Comparison of ENCODE assay signal across 10 cellular contexts in genomic region chr3:42195879-42196330, GRCh38.
DNase-seq lines count a peak whose midpoint lies in the region; ATAC-seq, FAIRE-seq and TF ChIP-seq lines count a peak whose summit lies in the region.
"Had no signal": no experiment of that assay in that cellular context is flagged by ENCODE, and none has a peak within 500 bp of the region (broad histone marks: within the 10 kb centered on the region; RNA-seq: fewer than 3 reads in every experiment).

No MANE protein-coding gene starts in this region.

- FAIRE-seq in GM18507 (lab: Jason Lieb, UNC): peak; percentile 97

- H3K4me3 Mint-ChIP-seq in type B pancreatic cell: no peak overlapping the region
- H3K4me3 Mint-ChIP-seq in activated CD4-positive, alpha-beta T cell treated with anti-CD3 and anti-CD28 coated beads for 36 hours: no peak overlapping the region

- H3K4me3 ChIP-seq in dorsolateral prefrontal cortex (no peak overlapping the region), brain microvascular endothelial cell (ENCODE audit: low read depth, low read length) (no peak overlapping the region)
- H3K4me3 ChIP-seq: upper lobe of left lung had no signal

- H3K27me3 Mint-ChIP-seq in type B pancreatic cell: no peaks in the 10 kb centered on the region
- H3K27me3 Mint-ChIP-seq in activated CD4-positive, alpha-beta T cell treated with anti-CD3 and anti-CD28 coated beads for 36 hours: no peaks in the 10 kb centered on the region

- H3K27ac ChIP-seq in dorsolateral prefrontal cortex (peak overlapping the region in 41 of 59 donors; percentile 5 to 80 (median 48)), brain microvascular endothelial cell (no peak overlapping the region)
- H3K27ac ChIP-seq: upper lobe of left lung had no signal

- H3K9me3 Mint-ChIP-seq in type B pancreatic cell: no peaks in the 10 kb centered on the region
- no peaks in the 10 kb centered on the region for H3K9me3 Mint-ChIP-seq in activated CD4-positive, alpha-beta T cell treated with anti-CD3 and anti-CD28 coated beads for 36 hours (ENCODE audit: low read depth)

- in situ Hi-C loops in brain microvascular endothelial cell (cut with HindIII; ENCODE audit: low pct_ligation_motif_present, low sequenced_read_pairs): no loop called here

- CTCF ChIA-PET in activated CD4-positive, alpha-beta T cell treated with anti-CD3 and anti-CD28 coated beads for 36 hours (lab: Charles Lee): interaction anchor here (0.6 to 1.0 kb wide), 2 partner anchors 11 to 218 kb away, joined by 3 read pairs; no protein-coding TSS in a partner anchor

- H3K4me1 Mint-ChIP-seq in type B pancreatic cell (ENCODE audit: unreplicated experiment): peaks cover 5% of the 10 kb centered on the region
- peaks cover 13% of the 10 kb centered on the region for H3K4me1 Mint-ChIP-seq in activated CD4-positive, alpha-beta T cell treated with anti-CD3 and anti-CD28 coated beads for 36 hours

- intact Hi-C loops in dorsolateral prefrontal cortex (cut with DNase I): loop anchor here in 1 of 2 donors (10.0 kb wide), 1 partner anchor 301 kb away; no protein-coding TSS in a partner anchor
- intact Hi-C loops in activated CD4-positive, alpha-beta T cell treated with anti-CD3 and anti-CD28 coated beads for 36 hours (cut with DNase I, micrococcal nuclease): no loop called here

- no peak overlapping the region for H3K27ac Mint-ChIP-seq in type B pancreatic cell
- no peak overlapping the region for H3K27ac Mint-ChIP-seq in activated CD4-positive, alpha-beta T cell treated with anti-CD3 and anti-CD28 coated beads for 36 hours

- peak; percentile 62 for ATAC-seq in GM19468 (IDR thresholded peaks at IDR 0.05; ENCODE audit: extremely low read depth, unreplicated experiment)
- peak; percentile 51 for ATAC-seq in HG03139 (IDR thresholded peaks at IDR 0.05; ENCODE audit: unreplicated experiment)
- ATAC-seq in activated CD4-positive, alpha-beta T cell treated with anti-CD3 and anti-CD28 coated beads for 36 hours: no peak
- ATAC-seq: Panc1 had no signal

- no peaks in the 10 kb centered on the region for H3K27me3 ChIP-seq in dorsolateral prefrontal cortex
- H3K27me3 ChIP-seq in brain microvascular endothelial cell (replicated peaks): no peaks in the 10 kb centered on the region
- H3K27me3 ChIP-seq: upper lobe of left lung had no signal

- H3K36me3 ChIP-seq in brain microvascular endothelial cell (replicated peaks): peaks cover 34% of the 10 kb centered on the region

- TF ChIP-seq CTCF in dorsolateral prefrontal cortex (IDR thresholded peaks at IDR 0.05 in 54 of 56, conservative IDR thresholded peaks at IDR 0.05 in 2 of 56; ENCODE audit: low read depth in 1 of 56, partially characterized antibody in 56 of 56) (no peak), type B pancreatic cell (conservative IDR thresholded peaks at IDR 0.05) (no peak), brain microvascular endothelial cell (IDR thresholded peaks at IDR 0.05; ENCODE audit: low read depth, low read length, missing control alignments) (no peak)

- DNase-seq in GM18507 (ENCODE audit: extremely low spot score, insufficient read length, low read depth) (peak; percentile 36), dorsolateral prefrontal cortex (no peak), type B pancreatic cell (ENCODE audit: extremely low spot score, unreplicated experiment) (no peak), brain microvascular endothelial cell (no peak), retina (no peak)
- no peak for DNase-seq in activated CD4-positive, alpha-beta T cell treated with anti-CD3 and anti-CD28 coated beads for 36 hours

- peaks cover 16% of the 10 kb centered on the region for H3K36me3 Mint-ChIP-seq in type B pancreatic cell
- H3K36me3 Mint-ChIP-seq in activated CD4-positive, alpha-beta T cell treated with anti-CD3 and anti-CD28 coated beads for 36 hours (ENCODE audit: low read depth): peaks cover 22% of the 10 kb centered on the region

- POLR2A ChIA-PET in activated CD4-positive, alpha-beta T cell treated with anti-CD3 and anti-CD28 coated beads for 36 hours (lab: Charles Lee): no interaction called here
